ENCODE assay signal across 16 cellular contexts in genomic region chr2:147030966-147031760, GRCh38.
A peak's percentile ranks its signal among the peaks of the same experiment; 100 is the strongest.
DNase-seq lines count a peak whose midpoint lies in the region; ATAC-seq and TF ChIP-seq lines count a peak whose summit lies in the region.
"Had no signal": no experiment of that assay in that cellular context is flagged by ENCODE, and none has a peak within 500 bp of the region (broad histone marks: within the 10 kb centered on the region; RNA-seq: fewer than 3 reads in every experiment).

No MANE protein-coding gene starts in this region.

- no peaks in the 10 kb centered on the region for H3K36me3 Mint-ChIP-seq in neural progenitor cell
- no peaks in the 10 kb centered on the region for H3K36me3 Mint-ChIP-seq in CD14-positive monocyte
- H3K36me3 Mint-ChIP-seq: natural killer cell; stimulated activated naive B cell treated with anti-CD40 and anti-IgM and Interleukin-4, amounts not matched to agents 10 μg/mL and 1 μg/mL and 100 μg/mL, for 72 hours had no signal

- peak; percentile 26 for DNase-seq in ELR (ENCODE audit: low read depth)
- peak; percentile 81 for DNase-seq in PC-3
- peak; percentile 84 to 86 for DNase-seq in fibroblast of lung (ENCODE audit: low read depth in 2 of 2)
- no peak for DNase-seq in neural progenitor cell (ENCODE audit: low spot score)
- DNase-seq in MG63: no peak
- DNase-seq in GM13977 (ENCODE audit: low spot score): no peak
- DNase-seq in CD14-positive monocyte (ENCODE audit: low spot score): no peak
- DNase-seq in NK-92 (lab: John Stamatoyannopoulos, UW; ENCODE audit: unreplicated experiment): no peak
- DNase-seq: AML-193; natural killer cell; NCI-H187 treated with DMSO at 0.1 percent for 48 hours; NK-92 treated with Interleukin-12 subunit alpha and Interleukin-12 subunit beta, amount 100 ng/mL, for 24 hours; stimulated activated naive B cell treated with anti-CD40 and anti-IgM and Interleukin-4, amounts not matched to agents 10 μg/mL and 1 μg/mL and 100 μg/mL, for 72 hours had no signal

- in situ Hi-C loops in GM13977 (cut with MboI; ENCODE audit: low pct_unique_long_range_greater_than_20kb, low sequenced_read_pairs, unreplicated experiment): no loop called here

- H3K4me2 ChIP-seq in PC-3 (ENCODE audit: low read length): peak overlapping the region; percentile 52
- no peak overlapping the region for H3K4me2 ChIP-seq in fibroblast of lung (ENCODE audit: extremely low read depth, insufficient read depth, low read length)
- H3K4me2 ChIP-seq in neural progenitor cell: peak overlapping the region; percentile 56

- H3K27me3 ChIP-seq in PC-3 (ENCODE audit: low read length) (no peaks in the 10 kb centered on the region), fibroblast of lung (ENCODE audit: control insufficient read depth, insufficient read depth, low read length) (no peaks in the 10 kb centered on the region), neural progenitor cell (no peaks in the 10 kb centered on the region), MG63 (no peaks in the 10 kb centered on the region)
- H3K27me3 ChIP-seq: ascending aorta had no signal

- intact Hi-C loops in PC-3 (cut with micrococcal nuclease): loop anchor here (5.0 kb wide), 1 partner anchor 34 kb away; no protein-coding TSS in a partner anchor
- intact Hi-C loops in CD14-positive monocyte (cut with micrococcal nuclease): no loop called here

- POLR2A ChIA-PET in PC-3 (lab: Charles Lee; ENCODE audit: unreplicated experiment): no interaction called here

- CTCF ChIA-PET in PC-3 (lab: Charles Lee): interaction anchor here (0.9 kb wide), 1 partner anchor 91 kb away, joined by 3 read pairs; no protein-coding TSS in a partner anchor

- H3K9ac ChIP-seq in PC-3 (ENCODE audit: low read length) (no peak overlapping the region), fibroblast of lung (ENCODE audit: insufficient read depth, low read length) (no peak overlapping the region), neural progenitor cell (no peak overlapping the region)

- H3K27me3 Mint-ChIP-seq in neural progenitor cell (ENCODE audit: insufficient read depth, low read depth) (no peaks in the 10 kb centered on the region), CD14-positive monocyte (ENCODE audit: low read depth in 3 of 3) (peaks cover 0 to 4% (median 2%) of the 10 kb centered on the region in 3 donors)

- H3K27ac Mint-ChIP-seq in neural progenitor cell (no peak overlapping the region), CD14-positive monocyte (no peak overlapping the region)
- H3K27ac Mint-ChIP-seq: natural killer cell; stimulated activated naive B cell treated with anti-CD40 and anti-IgM and Interleukin-4, amounts not matched to agents 10 μg/mL and 1 μg/mL and 100 μg/mL, for 72 hours had no signal

- H4K20me1 ChIP-seq in PC-3 (ENCODE audit: low read length) (no peaks in the 10 kb centered on the region), fibroblast of lung (ENCODE audit: control insufficient read depth, extremely low read depth, insufficient read depth, low read length) (no peaks in the 10 kb centered on the region), neural progenitor cell (ENCODE audit: low read depth) (no peaks in the 10 kb centered on the region)

- H3K27ac ChIP-seq in PC-3 (ENCODE audit: low read length) (peak overlapping the region; percentile 55), fibroblast of lung (ENCODE audit: insufficient read depth, low read length) (no peak overlapping the region), neural progenitor cell (no peak overlapping the region)
- H3K27ac ChIP-seq: ascending aorta had no signal

- H3F3A ChIP-seq in PC-3 (ENCODE audit: low read length, unreplicated experiment): no peaks in the 10 kb centered on the region
- H3F3A ChIP-seq in neural progenitor cell (ENCODE audit: low read depth): no peaks in the 10 kb centered on the region

- H3K4me3 ChIP-seq in PC-3 (ENCODE audit: low read length) (0 out of 2 replicates have a peak overlapping the region, but pooled peaks have one; percentile 2), fibroblast of lung (replicated peaks in 1 of 4; ENCODE audit: control extremely low read depth in 1 of 4, insufficient read depth in 1 of 4, low read depth in 3 of 4, low read length in 4 of 4) (no peak overlapping the region), neural progenitor cell (no peak overlapping the region), MG63 (no peak overlapping the region)
- H3K4me3 ChIP-seq: ascending aorta, K562 had no signal

- H3K9me3 ChIP-seq in PC-3 (ENCODE audit: low read length): no peaks in the 10 kb centered on the region
- no peaks in the 10 kb centered on the region for H3K9me3 ChIP-seq in fibroblast of lung (ENCODE audit: control insufficient read depth, insufficient read depth, low read depth, low read length)
- H3K9me3 ChIP-seq in neural progenitor cell (ENCODE audit: low read depth): no peaks in the 10 kb centered on the region
- no peaks in the 10 kb centered on the region for H3K9me3 ChIP-seq in MG63
- H3K9me3 ChIP-seq: ascending aorta had no signal

- ATAC-seq in PC-3: peak; percentile 88
- ATAC-seq: activated CD4-positive, CD25-positive, alpha-beta regulatory T cell treated with anti-CD3 and anti-CD28 coated beads, Interleukin-2, amount 50 U/mL, for 24 hours; K562; natural killer cell; stimulated activated naive B cell treated with anti-CD40 and anti-IgM and Interleukin-4, amounts not matched to agents 10 μg/mL and 1 μg/mL and 100 μg/mL, for 72 hours had no signal

- BruUV-seq in PC-3 (replicated peaks; lab: Mats Ljungman, UMichigan): no TSS peak

- H3K36me3 ChIP-seq in PC-3 (ENCODE audit: low read depth, low read length) (no peaks in the 10 kb centered on the region), fibroblast of lung (ENCODE audit: control insufficient read depth, insufficient read depth, low read length) (no peaks in the 10 kb centered on the region), neural progenitor cell (no peaks in the 10 kb centered on the region), MG63 (no peaks in the 10 kb centered on the region)
- H3K36me3 ChIP-seq: ascending aorta had no signal

- H3K4me3 Mint-ChIP-seq in neural progenitor cell (no peak overlapping the region), CD14-positive monocyte (no peak overlapping the region)
- H3K4me3 Mint-ChIP-seq: natural killer cell; stimulated activated naive B cell treated with anti-CD40 and anti-IgM and Interleukin-4, amounts not matched to agents 10 μg/mL and 1 μg/mL and 100 μg/mL, for 72 hours had no signal

- no peaks in the 10 kb centered on the region for H3K9me2 ChIP-seq in PC-3 (replicated peaks; ENCODE audit: low read length)

- H2AFZ ChIP-seq in PC-3 (ENCODE audit: low read length) (no peak overlapping the region), fibroblast of lung (ENCODE audit: low read length) (no peak overlapping the region), neural progenitor cell (replicated peaks) (peak overlapping the region; percentile 0)

- no peak for TF ChIP-seq CTCF in PC-3 (conservative IDR thresholded peaks at IDR 0.05; ENCODE audit: low read depth, low read length)
- no peak for TF ChIP-seq CTCF in fibroblast of lung (conservative IDR thresholded peaks at IDR 0.05 in 1 of 2, IDR thresholded peaks at IDR 0.05 in 1 of 2; ENCODE audit: low read depth in 1 of 2, low read length in 2 of 2)
- no peak for TF ChIP-seq CTCF in neural progenitor cell (IDR thresholded peaks at IDR 0.05)
- TF ChIP-seq CTCF in GM13977 (IDR thresholded peaks at IDR 0.05; ENCODE audit: extremely low read depth, insufficient read depth, missing control alignments): no peak
- TF ChIP-seq CTCF in CD14-positive monocyte (IDR thresholded peaks at IDR 0.05): no peak

- no peaks in the 10 kb centered on the region for H3K4me1 Mint-ChIP-seq in neural progenitor cell
- no peaks in the 10 kb centered on the region for H3K4me1 Mint-ChIP-seq in CD14-positive monocyte
- H3K4me1 Mint-ChIP-seq: natural killer cell; stimulated activated naive B cell treated with anti-CD40 and anti-IgM and Interleukin-4, amounts not matched to agents 10 μg/mL and 1 μg/mL and 100 μg/mL, for 72 hours had no signal

- peaks cover 2% of the 10 kb centered on the region for H3K9me3 Mint-ChIP-seq in neural progenitor cell
- peaks cover 0 to 13% (median 5%) of the 10 kb centered on the region in 7 donors for H3K9me3 Mint-ChIP-seq in CD14-positive monocyte

- H3K79me2 ChIP-seq in PC-3 (ENCODE audit: low read length): no peaks in the 10 kb centered on the region
- H3K79me2 ChIP-seq in fibroblast of lung (ENCODE audit: control insufficient read depth, insufficient read depth, low read length): no peaks in the 10 kb centered on the region
- H3K79me2 ChIP-seq in neural progenitor cell (ENCODE audit: low read depth): no peaks in the 10 kb centered on the region

- H3K4me1 ChIP-seq in PC-3 (ENCODE audit: insufficient read depth, low read length) (peaks cover 46% of the 10 kb centered on the region), fibroblast of lung (ENCODE audit: control insufficient read depth, extremely low read depth, insufficient read depth, low read length) (peaks cover 8% of the 10 kb centered on the region), neural progenitor cell (peaks cover 21% of the 10 kb centered on the region)
- H3K4me1 ChIP-seq: ascending aorta had no signal

Comparison
In these comparisons a context has a peak if more than half of its experiments do, and no peak if none do; other contexts are left out.
1. DNase-seq: peak in ELR (single experiment), PC-3 (single experiment) and fibroblast of lung (2 of 2); none in neural progenitor cell (single experiment), MG63 (single experiment), GM13977 (single experiment), CD14-positive monocyte (single experiment) and NK-92 (single experiment).